8 cellular contexts compared by ENCODE assay signal in the genomic region with DNA sequence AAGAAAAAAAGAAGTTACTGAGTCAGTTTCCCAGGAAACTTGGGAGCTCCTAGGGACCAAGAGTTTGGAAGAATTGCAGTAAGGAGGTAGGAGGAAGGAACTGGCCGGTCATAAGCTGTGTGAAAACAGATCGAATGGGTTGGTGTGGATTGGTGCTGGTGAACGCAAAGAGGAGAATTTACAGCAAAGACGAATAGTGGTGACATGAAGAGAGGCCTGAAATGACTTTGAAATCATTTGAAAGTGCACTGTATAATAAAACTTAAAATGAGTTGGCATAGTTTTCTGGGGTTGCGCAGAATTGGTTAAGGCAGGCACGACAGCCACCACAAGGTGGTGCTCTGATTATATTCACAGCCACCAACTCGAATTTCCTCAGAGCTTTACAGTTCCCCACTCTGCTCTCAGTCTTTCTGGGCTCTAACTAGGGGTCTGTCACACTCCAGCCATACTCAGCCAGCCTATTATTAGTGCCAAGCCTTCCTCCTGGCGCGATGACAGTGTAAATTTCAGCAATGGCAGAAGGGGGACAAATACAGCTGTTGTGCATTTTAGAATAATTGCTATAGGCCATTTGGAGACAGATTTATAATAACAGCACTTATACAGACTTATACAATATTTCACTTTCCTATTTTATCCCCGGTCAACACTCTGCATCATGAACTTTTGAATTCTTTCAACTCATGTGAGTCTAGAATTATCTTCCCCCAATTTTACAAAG. TPM values are rescaled to one million over a fixed set of nuclear protein-coding genes. Genes with fewer than 3 reads are reported as not detected.
DNase-seq lines count a peak whose midpoint lies in the region; ATAC-seq, FAIRE-seq and TF ChIP-seq lines count a peak whose summit lies in the region.

No MANE protein-coding gene starts in this region.

- H4K20me1 ChIP-seq in K562 (replicated peaks; ENCODE audit: control insufficient read depth, insufficient read depth, low read length) = no peaks in the 10 kb centered on the region; the same call in 1 of the 2 replicates

- H3K9me1 ChIP-seq in K562 (ENCODE audit: control insufficient read depth, insufficient read depth, low read length) = no peaks in the 10 kb centered on the region

- CTCF ChIA-PET in K562 (lab: Yijun Ruan, JAX; ENCODE audit: low intra/inter-chr PET ratio) = interaction anchor here (0.5 to 1.2 kb wide), 4 partner anchors 365 to 579 kb away, joined by 3 to 5 read pairs (median 4); no protein-coding TSS in a partner anchor

- in situ Hi-C loops in K562 (cut with MboI) = loop anchor here (5.0 kb wide), 1 partner anchor 366 kb away; no protein-coding TSS in a partner anchor

- 0 out of 2 replicates have a peak overlapping the region, but pooled peaks have one; percentile 30 for H3K4me2 ChIP-seq in K562 (ENCODE audit: insufficient read depth, low read length)

- H3K9me3 ChIP-seq in Peyer's patch (no peaks in the 10 kb centered on the region), K562 (replicated peaks; ENCODE audit: control insufficient read depth, insufficient read depth, low read depth, low read length) (no peaks in the 10 kb centered on the region)

- WGBS in K562 (ENCODE audit: insufficient coverage, low coverage, missing lambda C conversion rate) = 5% methylated on average over 10 of the region's 10 CpGs

- H3K79me2 ChIP-seq in K562 (ENCODE audit: control insufficient read depth, insufficient read depth, low read length) = no peaks in the 10 kb centered on the region

- H3K9ac ChIP-seq in K562 (ENCODE audit: insufficient read depth in 1 of 2, low read depth in 2 of 2, low read length in 2 of 2) = no peak overlapping the region

- no peak for TF ChIP-seq EP300 in K562 (IDR thresholded peaks at IDR 0.05; ENCODE audit: low read length)

- POLR2A ChIA-PET in K562 (lab: Yijun Ruan, JAX) = interaction anchor here (0.6 to 1.3 kb wide), 3 partner anchors 11 to 49 kb away, joined by 3 read pairs; no protein-coding TSS in a partner anchor

- H3K4me1 ChIP-seq in Peyer's patch = no peaks in the 10 kb centered on the region
- H3K4me1 ChIP-seq in K562 (replicated peaks in 1 of 2; ENCODE audit: control insufficient read depth in 2 of 2, insufficient read depth in 2 of 2, low read length in 2 of 2) = peaks cover 0 to 4% of the 10 kb centered on the region in 2 experiments; a peak in 1 of 5 replicates

- ATAC-seq in HG03342 (IDR thresholded peaks at IDR 0.05; ENCODE audit: unreplicated experiment) (peak; percentile 75), K562 (peak; percentile 94), HG03139 (IDR thresholded peaks at IDR 0.05; ENCODE audit: unreplicated experiment) (no peak), HG03442 (IDR thresholded peaks at IDR 0.05; ENCODE audit: unreplicated experiment) (no peak)

- H2AFZ ChIP-seq in K562 (ENCODE audit: low read depth, low read length) = peak overlapping the region; percentile 71

- H3K4me3 ChIP-seq in GM06990 (replicated peaks; ENCODE audit: low read depth, low read length) (no peak overlapping the region), Peyer's patch (no peak overlapping the region), K562 (no peak overlapping the region)

- DNase-seq in GM06990 (ENCODE audit: extremely low read depth, insufficient read length) (no peak), Peyer's patch (peak in 2 of 3 donors; percentile 50 to 76), K562 (ENCODE audit: extremely low read depth in 1 of 4, low spot score in 3 of 4) (peak; percentile 45 to 57 (median 48)), islet precursor cell (peak; percentile 62)
- DNase-seq in stimulated activated CD8-positive, alpha-beta memory T cell treated with anti-CD3 and anti-CD28 coated beads, Interleukin-12 subunit alpha, Interleukin-12 subunit beta, amount 100 ng/mL, for 1 hour (ENCODE audit: low read depth) = peak; percentile 6

- TF ChIP-seq CTCF in GM06990 (IDR thresholded peaks at IDR 0.05; ENCODE audit: insufficient read depth, low read length, poor library complexity, severe bottlenecking) (peak; percentile 75), Peyer's patch (IDR thresholded peaks at IDR 0.05) (peak; percentile 45 to 76 (median 66)), K562 (IDR thresholded peaks at IDR 0.05 in 2 of 3, conservative IDR thresholded peaks at IDR 0.05 in 1 of 3; ENCODE audit: insufficient read depth in 2 of 3, low read depth in 1 of 3, low read length in 3 of 3) (peak; percentile 70 to 81 (median 81))

- BruUV-seq in K562 (replicated peaks; lab: Mats Ljungman, UMichigan) = no TSS peak

- intact Hi-C loops in K562 (cut with micrococcal nuclease) = loop anchor here (1.0 to 5.0 kb wide), 2 partner anchors 96 to 366 kb away; no protein-coding TSS in a partner anchor

- H3K27ac ChIP-seq in Peyer's patch (no peak overlapping the region), K562 (ENCODE audit: extremely low read depth, low read depth, low read length) (no peak overlapping the region)

- H3K27me3 ChIP-seq in GM06990 (replicated peaks; ENCODE audit: control insufficient read depth, insufficient read depth, low read length) = no peaks in the 10 kb centered on the region
- no peaks in the 10 kb centered on the region for H3K27me3 ChIP-seq in Peyer's patch
- H3K27me3 ChIP-seq in K562 (ENCODE audit: control insufficient read depth in 2 of 2, insufficient read depth in 2 of 2, low read length in 2 of 2) = 0 out of 5 replicates have a peak, but pooled peaks cover 2 to 4% of the 10 kb centered on the region in 2 experiments

- no peaks in the 10 kb centered on the region for H3K36me3 ChIP-seq in GM06990 (ENCODE audit: control insufficient read depth, insufficient read depth, low read length)
- no peaks in the 10 kb centered on the region for H3K36me3 ChIP-seq in Peyer's patch
- H3K36me3 ChIP-seq in K562 (ENCODE audit: control insufficient read depth, insufficient read depth, low read length) = no peaks in the 10 kb centered on the region

- peak; percentile 94 for FAIRE-seq in K562 (lab: Jason Lieb, UNC)

- TF ChIP-seq RAD21 in K562 (CRISPR knock-in tag; conservative IDR thresholded peaks at IDR 0.05 in 1 of 2, IDR thresholded peaks at IDR 0.05 in 1 of 2) = peak; percentile 38 to 70

- TF ChIP-seq POLR2A in Peyer's patch (IDR thresholded peaks at IDR 0.05) (no peak), K562 (conservative IDR thresholded peaks at IDR 0.05) (no peak)

TF ChIP-seq in K562, 482 proteins besides CTCF, POLR2A, EP300 and RAD21 (continues in another document):
- TF ChIP-seq NRF1 (conservative IDR thresholded peaks at IDR 0.05 in 1 of 2, IDR thresholded peaks at IDR 0.05 in 1 of 2) (peak in 1 of 2 experiments; percentile 31; a peak in 1 of 4 replicates), NELFE (IDR thresholded peaks at IDR 0.05; ENCODE audit: insufficient read depth, insufficient read length) (no peak), MTF1 (CRISPR knock-in tag; IDR thresholded peaks at IDR 0.05; ENCODE audit: borderline replicate concordance) (no peak), SMC3 (conservative IDR thresholded peaks at IDR 0.05; ENCODE audit: insufficient read depth, low read depth, low read length) (peak; percentile 64)

RNA-seq across cellular contexts. Expression of a gene that starts 8.3 kb away (rescaled TPM):
- total RNA-seq in Peyer's patch (under 1 TPM in 1 of 4 donors, not detected in 3; 0.76 TPM), K562 (2014; rRNA removed) (not detected in 2 replicates), K562 (2014; rRNA removed; fragmentation: Illumina TruSeq; extraction: Trizol) (not detected in 2 replicates), K562 (2015; rRNA removed; fragmentation: Illumina TruSeq; extraction: Trizol) (not detected in 2 replicates), K562 (2021) (not detected in 2 replicates)
- not detected in 2 replicates for total RNA-seq in K562 (2011; cell fraction: chromatin; rRNA removed; ENCODE audit: low replicate concordance)
- not detected in 2 replicates for total RNA-seq in K562 (2011; cell fraction: nucleolus; rRNA removed)
- total RNA-seq in K562 (2011; cell fraction: nucleoplasm; rRNA removed) = not detected in 2 replicates
- polyA plus RNA-seq in K562 (2011; rRNA removed) (not detected in 2 replicates), K562 (2014; fragmentation: Illumina TruSeq; extraction: Trizol) (not detected in 2 replicates), K562 (2014; fragmentation: Nextera tagmentation; extraction: Ambion mirVana) (not detected), K562 (2014; rRNA removed) (not detected in 2 replicates)
- not detected in 2 replicates for polyA plus RNA-seq in K562 (2011; cell fraction: cytosol; rRNA removed)
- not detected in 2 replicates for polyA plus RNA-seq in K562 (2011; cell fraction: nucleus; rRNA removed)
- polyA plus RNA-seq in K562 (2012) = not detected in 2 replicates
- not detected in 2 replicates for polyA minus RNA-seq in K562 (2011; rRNA and poly(A)+ RNA removed)
- not detected in 2 replicates for polyA minus RNA-seq in K562 (2011; cell fraction: cytosol; rRNA and poly(A)+ RNA removed)
- polyA minus RNA-seq in K562 (2011; cell fraction: nucleus; rRNA and poly(A)+ RNA removed) = not detected in 2 replicates

RNA-seq across cellular contexts. Expression of a gene that starts 20.9 kb away (rescaled TPM):
- total RNA-seq in Peyer's patch = 10 to 100 TPM in 3 of 4 donors, 1 to 10 TPM in 1; 7.8 to 64.4 (median 20.6) TPM
- 42.1 and 95.4 TPM in 2 replicates for total RNA-seq in K562 (2011; cell fraction: chromatin; rRNA removed; ENCODE audit: low replicate concordance)
- 17.0 and 19.1 TPM in 2 replicates for total RNA-seq in K562 (2011; cell fraction: nucleolus; rRNA removed)
- 36.1 and 36.6 TPM in 2 replicates for total RNA-seq in K562 (2011; cell fraction: nucleoplasm; rRNA removed)
- total RNA-seq in K562 (2014; rRNA removed) = 16.1 and 18.8 TPM in 2 replicates
- total RNA-seq in K562 (2014; rRNA removed; fragmentation: Illumina TruSeq; extraction: Trizol) = 35.9 and 41.8 TPM in 2 replicates
- 28.0 and 28.5 TPM in 2 replicates for total RNA-seq in K562 (2015; rRNA removed; fragmentation: Illumina TruSeq; extraction: Trizol)
- 20.3 and 20.9 TPM in 2 replicates for total RNA-seq in K562 (2021)
- 36.4 and 43.5 TPM in 2 replicates for polyA plus RNA-seq in K562 (2011; rRNA removed)
- 13.7 and 21.3 TPM in 2 replicates for polyA plus RNA-seq in K562 (2011; cell fraction: cytosol; rRNA removed)
- polyA plus RNA-seq in K562 (2011; cell fraction: nucleus; rRNA removed) = 49.1 and 49.4 TPM in 2 replicates
- polyA plus RNA-seq in K562 (2012) = 15.7 and 19.3 TPM in 2 replicates
- 29.1 and 42.7 TPM in 2 replicates for polyA plus RNA-seq in K562 (2014; fragmentation: Illumina TruSeq; extraction: Trizol)
- 1 to 10 TPM; 3.7 to 7.1 TPM for polyA plus RNA-seq in K562 (2014; fragmentation: Nextera tagmentation; extraction: Ambion mirVana)
- 18.7 and 20.7 TPM in 2 replicates for polyA plus RNA-seq in K562 (2014; rRNA removed)
- 59.8 and 62.6 TPM in 2 replicates for polyA minus RNA-seq in K562 (2011; rRNA and poly(A)+ RNA removed)
- polyA minus RNA-seq in K562 (2011; cell fraction: cytosol; rRNA and poly(A)+ RNA removed) = 17.6 and 22.3 TPM in 2 replicates
- 12.4 and 28.3 TPM in 2 replicates for polyA minus RNA-seq in K562 (2011; cell fraction: nucleus; rRNA and poly(A)+ RNA removed)

Comparison
In these comparisons a context has a peak if more than half of its experiments do, and no peak if none do; other contexts are left out.
1. ATAC-seq: peak in HG03342 (single experiment) and K562 (single experiment); none in HG03139 (single experiment) and HG03442 (single experiment).
2. Peak in every context shown above with its lines, with median percentiles within 50 percentile points of each other: CTCF ChIP-seq.